ENCODE assay signal across 22 cellular contexts in genomic region chr19:42710986-42711385, GRCh38. TPM values are rescaled to one million over a fixed set of nuclear protein-coding genes. Genes with fewer than 3 reads are reported as not detected.
"Had no signal": no experiment of that assay in that cellular context is flagged by ENCODE, and none has a peak within 500 bp of the region (broad histone marks: within the 10 kb centered on the region; RNA-seq: fewer than 3 reads in every experiment).

No MANE protein-coding gene starts in this region.

RNA-seq across cellular contexts. Expression of gene PSG3, which starts 29.3 kb away (rescaled TPM):
- total RNA-seq: naive thymus-derived CD8-positive, alpha-beta T cell; natural killer cell treated with Interleukin-12 subunit alpha and Interleukin-12 subunit beta and Interleukin-15 and Interleukin-18, amount 100 ng/mL, for 72 hours; neural crest cell; omental fat pad; osteocyte; posterior vena cava; prostate gland; pulmonary artery endothelial cell; right atrium auricular region; sciatic nerve; skeletal muscle tissue; stomach; subcutaneous adipose tissue; temporal lobe; thoracic aorta; thyroid gland; tibial nerve; upper lobe of right lung; urinary bladder; uterus had no signal
- polyA plus RNA-seq: naive thymus-derived CD8-positive, alpha-beta T cell; pancreas; small intestine; stomach; urinary bladder had no signal

RNA-seq across cellular contexts. Expression of gene PSG8, which starts 54.5 kb away (rescaled TPM):
- total RNA-seq: naive thymus-derived CD8-positive, alpha-beta T cell; natural killer cell treated with Interleukin-12 subunit alpha and Interleukin-12 subunit beta and Interleukin-15 and Interleukin-18, amount 100 ng/mL, for 72 hours; neural crest cell; omental fat pad; osteocyte; posterior vena cava; prostate gland; pulmonary artery endothelial cell; right atrium auricular region; sciatic nerve; skeletal muscle tissue; stomach; subcutaneous adipose tissue; temporal lobe; thoracic aorta; thyroid gland; tibial nerve; upper lobe of right lung; urinary bladder; uterus had no signal
- polyA plus RNA-seq: naive thymus-derived CD8-positive, alpha-beta T cell; small intestine; urinary bladder had no signal
